ENCODE assay signal across 8 cellular contexts in the genomic region with DNA sequence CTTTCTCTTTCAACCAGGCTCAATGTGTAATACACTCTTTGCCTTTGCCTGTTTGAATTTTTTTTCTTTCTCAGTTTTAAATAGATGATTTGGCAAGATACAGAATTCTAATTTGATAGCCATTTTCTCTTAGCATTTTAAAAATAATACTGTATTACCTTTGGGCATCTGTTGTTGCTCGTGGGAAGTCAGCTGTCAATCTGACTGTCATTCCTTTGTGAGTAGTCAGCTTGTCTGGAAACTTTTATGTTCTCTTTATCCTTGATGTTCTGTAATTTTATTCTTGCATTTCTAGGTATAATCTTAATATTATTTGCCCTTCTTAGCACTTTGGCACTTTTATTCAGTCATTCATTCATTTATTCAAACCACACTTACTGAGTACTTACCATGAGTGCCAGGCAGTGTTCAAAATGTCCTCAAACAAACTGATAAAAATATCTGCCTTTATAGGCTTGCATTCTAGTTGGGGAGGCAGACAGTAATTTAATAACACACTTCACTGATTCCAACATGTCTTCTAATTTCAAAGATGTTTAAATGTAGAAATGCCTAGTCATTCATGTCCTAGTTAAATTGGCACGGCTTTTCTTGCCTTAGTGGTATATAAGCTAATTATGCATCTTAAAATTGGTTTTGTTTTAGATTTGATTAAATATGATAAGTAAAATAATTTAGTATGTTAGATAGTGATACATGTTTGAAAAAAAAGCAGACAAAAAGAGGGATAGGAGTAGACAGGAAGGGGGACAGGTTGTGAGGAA. TPM values are rescaled to one million over a fixed set of nuclear protein-coding genes. Genes with fewer than 3 reads are reported as not detected.
DNase-seq lines count a peak whose midpoint lies in the region; ATAC-seq, FAIRE-seq and TF ChIP-seq lines count a peak whose summit lies in the region.
"Had no signal": no experiment of that assay in that cellular context is flagged by ENCODE, and none has a peak within 500 bp of the region (broad histone marks: within the 10 kb centered on the region; RNA-seq: fewer than 3 reads in every experiment).

No MANE protein-coding gene starts in this region.

- DNase-seq in GM12891 (ENCODE audit: insufficient read length, low spot score) (no peak), RWPE1 (ENCODE audit: low spot score) (peak; percentile 17), erythroblast (lab: John Stamatoyannopoulos, UW) (peak; percentile 18 to 43), gastrocnemius medialis (peak in 1 of 2 donors; percentile 6)
- DNase-seq: activated CD4-positive, alpha-beta T cell treated with anti-CD3 and anti-CD28 coated beads for 4 hours had no signal

- CTCF ChIA-PET in RWPE1 (lab: Yijun Ruan, JAX): interaction anchor here (0.5 kb wide), 1 partner anchor 902 kb away, joined by 3 read pairs; no protein-coding TSS in a partner anchor

- peak overlapping the region; percentile 73 to 94 (median 91) for H3K4me3 ChIP-seq in gastrocnemius medialis

- no peaks in the 10 kb centered on the region for H3K9me3 ChIP-seq in gastrocnemius medialis

- intact Hi-C loops in gastrocnemius medialis (cut with DNase I; ENCODE audit: low total_unique reads): loop anchor here (10.0 kb wide), 1 partner anchor 1986 kb away; no protein-coding TSS in a partner anchor

- peaks cover 0 to 28% of the 10 kb centered on the region in 2 donors for H3K36me3 ChIP-seq in gastrocnemius medialis

- H3K27me3 ChIP-seq in gastrocnemius medialis: no peaks in the 10 kb centered on the region

- peaks cover 53 to 56% of the 10 kb centered on the region in 2 donors for H3K4me1 ChIP-seq in gastrocnemius medialis

- ATAC-seq in gastrocnemius medialis (no peak), HG03521 (IDR thresholded peaks at IDR 0.05; ENCODE audit: unreplicated experiment) (no peak), HG03460 (IDR thresholded peaks at IDR 0.05; ENCODE audit: unreplicated experiment) (no peak), HG03439 (IDR thresholded peaks at IDR 0.05; ENCODE audit: unreplicated experiment) (no peak)

- TF ChIP-seq CTCF in RWPE1 (conservative IDR thresholded peaks at IDR 0.05; ENCODE audit: low read depth): no peak
- TF ChIP-seq CTCF in gastrocnemius medialis (IDR thresholded peaks at IDR 0.05 in 4 of 5, conservative IDR thresholded peaks at IDR 0.05 in 1 of 5): no peak

- FAIRE-seq in GM12891 (lab: Jason Lieb, UNC): no peak

- POLR2A ChIA-PET in RWPE1 (lab: Yijun Ruan, JAX; ENCODE audit: low non-redundant PET): no interaction called here

- TF ChIP-seq POLR2A in GM12891 (IDR thresholded peaks at IDR 0.05; ENCODE audit: low read depth, low read length): no peak
- no peak for TF ChIP-seq POLR2A in erythroblast (IDR thresholded peaks at IDR 0.05; ENCODE audit: low read length)
- no peak for TF ChIP-seq POLR2A in gastrocnemius medialis (IDR thresholded peaks at IDR 0.05)

- H3K27ac ChIP-seq in RWPE1 (no peak overlapping the region), gastrocnemius medialis (peak overlapping the region; percentile 95 to 98 (median 96))

- in situ Hi-C loops in gastrocnemius medialis (cut with MboI; ENCODE audit: low sequenced_read_pairs in 4 of 4): no loop called here

TF ChIP-seq in GM12891, 5 proteins besides CTCF, POLR2A, EP300 and RAD21:
- TF ChIP-seq SPI1 (IDR thresholded peaks at IDR 0.05; ENCODE audit: low read depth, low read length) (peak; percentile 47; the same call in 1 of the 2 replicates), POU2F2 (IDR thresholded peaks at IDR 0.05; ENCODE audit: low read depth, low read length) (no peak)

RNA-seq across cellular contexts. Expression of a gene that starts 3.8 kb away (rescaled TPM):
- polyA plus RNA-seq in GM12891 (2012; ENCODE audit: low read depth, missing spikeins): 6.5 TPM
- 100 to 1,000 TPM in 2 of 4 donors, 10 to 100 TPM in 2; 63.6 to 142 (median 102) TPM for total RNA-seq in gastrocnemius medialis
